9 cellular contexts compared by ENCODE assay signal in the genomic region with DNA sequence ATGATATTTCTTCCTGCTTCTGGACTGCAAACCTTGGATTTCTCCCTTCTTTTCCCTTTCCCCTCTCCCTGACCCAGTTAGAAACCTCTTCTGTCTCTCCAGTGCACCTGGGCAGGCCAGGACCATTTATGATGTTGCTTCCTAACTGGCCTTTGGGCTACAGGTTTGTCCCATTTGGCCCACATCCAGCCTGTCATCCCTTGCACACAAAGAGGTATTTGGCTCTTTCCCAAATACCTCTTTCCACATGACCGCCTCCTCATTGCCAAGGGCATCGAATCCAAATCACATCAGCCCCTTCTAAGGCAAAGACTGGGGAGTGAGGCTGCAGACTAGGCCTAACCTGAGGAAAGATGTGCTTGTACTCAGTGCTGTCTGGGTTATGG. TPM values are rescaled to one million over a fixed set of nuclear protein-coding genes. Genes with fewer than 3 reads are reported as not detected.
DNase-seq lines count a peak whose midpoint lies in the region; ATAC-seq, FAIRE-seq and TF ChIP-seq lines count a peak whose summit lies in the region.
"Had no signal": no experiment of that assay in that cellular context is flagged by ENCODE, and none has a peak within 500 bp of the region (broad histone marks: within the 10 kb centered on the region; RNA-seq: fewer than 3 reads in every experiment).

No MANE protein-coding gene starts in this region.

- H3K4me1 Mint-ChIP-seq in endothelial cell (ENCODE audit: unreplicated experiment): peaks cover 2% of the 10 kb centered on the region

- 48% methylated on average over 2 of the region's 2 CpGs for WGBS in K562 (ENCODE audit: insufficient coverage, low coverage, missing lambda C conversion rate)
- WGBS in GM23248 (ENCODE audit: low coverage in 1 of 2, low lambda C conversion rate in 2 of 2, missing lambda C conversion rate in 2 of 2), 2 experiments: 60 to 66% methylated on average over 2 of the region's 2 CpGs

- no peaks in the 10 kb centered on the region for H3K9me3 Mint-ChIP-seq in endothelial cell (ENCODE audit: unreplicated experiment)

- no peaks in the 10 kb centered on the region; a peak in 1 of 5 replicates for H3K27me3 ChIP-seq in K562 (ENCODE audit: control insufficient read depth in 2 of 2, insufficient read depth in 2 of 2, low read length in 2 of 2)
- no peaks in the 10 kb centered on the region for H3K27me3 ChIP-seq in parathyroid adenoma (ENCODE audit: control insufficient read depth, insufficient read depth, low read length)
- H3K27me3 ChIP-seq in GM23248 (replicated peaks; ENCODE audit: insufficient read depth): no peaks in the 10 kb centered on the region

- TF ChIP-seq RAD21 in K562 (CRISPR knock-in tag; conservative IDR thresholded peaks at IDR 0.05 in 1 of 2, IDR thresholded peaks at IDR 0.05 in 1 of 2): no peak

- H3K79me2 ChIP-seq in K562 (ENCODE audit: control insufficient read depth, insufficient read depth, low read length) (no peaks in the 10 kb centered on the region), parathyroid adenoma (peaks cover 2% of the 10 kb centered on the region), GM23248 (ENCODE audit: insufficient read depth) (no peaks in the 10 kb centered on the region)

- H3K36me3 Mint-ChIP-seq in endothelial cell (ENCODE audit: low read depth, unreplicated experiment): no peaks in the 10 kb centered on the region

- ATAC-seq in K562 (no peak), GM18511 (IDR thresholded peaks at IDR 0.05; ENCODE audit: unreplicated experiment) (no peak)

- CTCF ChIA-PET in K562 (lab: Yijun Ruan, JAX; ENCODE audit: low intra/inter-chr PET ratio): interaction anchor here (0.7 to 9.7 kb wide), 24 partner anchors 9 to 1474 kb away, joined by 3 to 204 read pairs (median 4); a partner anchor contains a TSS

- H3K4me3 ChIP-seq in K562 (no peak overlapping the region), parathyroid adenoma (ENCODE audit: low read depth, low read length) (no peak overlapping the region), GM23248 (no peak overlapping the region)

- H3K9me2 ChIP-seq in GM23248 (ENCODE audit: insufficient read depth): no peaks in the 10 kb centered on the region

- H3K9ac ChIP-seq in K562 (ENCODE audit: insufficient read depth in 1 of 2, low read depth in 2 of 2, low read length in 2 of 2) (peak overlapping the region in 1 of 2 experiments; percentile 38; a peak in 1 of 4 replicates), parathyroid adenoma (no peak overlapping the region), GM23248 (no peak overlapping the region)

- H3K27me3 Mint-ChIP-seq in endothelial cell (ENCODE audit: unreplicated experiment): peaks cover 7% of the 10 kb centered on the region

- H3K4me3 Mint-ChIP-seq in endothelial cell (ENCODE audit: unreplicated experiment): no peak overlapping the region

- in situ Hi-C loops in K562 (cut with MboI) (loop anchor here (25.0 kb wide), 1 partner anchor 1468 kb away; no protein-coding TSS in a partner anchor), GM23248 (cut with MboI) (no loop called here)

- H3K27ac ChIP-seq in K562 (ENCODE audit: extremely low read depth, low read depth, low read length) (peak overlapping the region; percentile 25; the same call in 1 of the 3 replicates), parathyroid adenoma (peak overlapping the region; percentile 58), GM23248 (no peak overlapping the region)

- H2AFZ ChIP-seq in K562 (ENCODE audit: low read depth, low read length): peak overlapping the region; percentile 73
- H2AFZ ChIP-seq in parathyroid adenoma: peak overlapping the region; percentile 75
- H2AFZ ChIP-seq in GM23248: no peak overlapping the region

- H3K4me1 ChIP-seq in K562 (replicated peaks in 1 of 2; ENCODE audit: control insufficient read depth in 2 of 2, insufficient read depth in 2 of 2, low read length in 2 of 2) (peaks cover 13 to 22% of the 10 kb centered on the region in 2 experiments), parathyroid adenoma (peaks cover 14% of the 10 kb centered on the region), GM23248 (ENCODE audit: insufficient read depth) (no peaks in the 10 kb centered on the region; the same call in 1 of the 2 replicates)

- no peak for FAIRE-seq in K562 (lab: Jason Lieb, UNC)

- H3K36me3 ChIP-seq in K562 (ENCODE audit: control insufficient read depth, insufficient read depth, low read length) (no peaks in the 10 kb centered on the region), parathyroid adenoma (ENCODE audit: control insufficient read depth, insufficient read depth, low read length) (no peaks in the 10 kb centered on the region), GM23248 (ENCODE audit: low read depth) (no peaks in the 10 kb centered on the region)

- H3K27ac Mint-ChIP-seq in endothelial cell (ENCODE audit: unreplicated experiment): no peak overlapping the region

- DNase-seq in NCI-H2107 treated with DMSO at 0.1 percent for 48 hours (lab: John Stamatoyannopoulos, UW; ENCODE audit: unreplicated experiment) (peak; percentile 33), NCI-H2107 (lab: John Stamatoyannopoulos, UW) (no peak), NCI-H2029 (lab: John Stamatoyannopoulos, UW) (peak; percentile 93), K562 (ENCODE audit: extremely low read depth in 1 of 4, low spot score in 3 of 4) (no peak), endothelial cell (ENCODE audit: low spot score) (no peak), GM23248 (no peak)

- no peaks in the 10 kb centered on the region for H3F3A ChIP-seq in GM23248 (ENCODE audit: insufficient read depth)

- H3K9me3 ChIP-seq in K562 (replicated peaks; ENCODE audit: control insufficient read depth, insufficient read depth, low read depth, low read length): no peaks in the 10 kb centered on the region
- H3K9me3 ChIP-seq in parathyroid adenoma (ENCODE audit: control insufficient read depth, low read length): no peaks in the 10 kb centered on the region
- no peaks in the 10 kb centered on the region for H3K9me3 ChIP-seq in GM23248 (ENCODE audit: low read depth)

- POLR2A ChIA-PET in K562 (lab: Yijun Ruan, JAX): interaction anchor here (0.6 to 2.5 kb wide), 5 partner anchors 10 to 153 kb away, joined by 3 to 14 read pairs (median 3); no protein-coding TSS in a partner anchor

- H4K20me1 ChIP-seq in K562 (replicated peaks; ENCODE audit: control insufficient read depth, insufficient read depth, low read length) (peaks cover 4% of the 10 kb centered on the region; the same call in 1 of the 2 replicates), GM23248 (ENCODE audit: insufficient read depth) (no peaks in the 10 kb centered on the region)

- TF ChIP-seq POLR2A in K562 (conservative IDR thresholded peaks at IDR 0.05): no peak

- H3K9me1 ChIP-seq in K562 (ENCODE audit: control insufficient read depth, insufficient read depth, low read length): peaks cover 3% of the 10 kb centered on the region

- BruUV-seq in K562 (replicated peaks; lab: Mats Ljungman, UMichigan): no TSS peak

- TF ChIP-seq EP300 in K562 (IDR thresholded peaks at IDR 0.05; ENCODE audit: low read length): no peak

- TF ChIP-seq CTCF in K562 (IDR thresholded peaks at IDR 0.05 in 2 of 3, conservative IDR thresholded peaks at IDR 0.05 in 1 of 3; ENCODE audit: insufficient read depth in 2 of 3, low read depth in 1 of 3, low read length in 3 of 3) (no peak), parathyroid adenoma (IDR thresholded peaks at IDR 0.05) (no peak), endothelial cell (IDR thresholded peaks at IDR 0.05; ENCODE audit: unreplicated experiment) (no peak)

- no peak overlapping the region for H3K4me2 ChIP-seq in K562 (ENCODE audit: insufficient read depth, low read length)
- H3K4me2 ChIP-seq in parathyroid adenoma (ENCODE audit: low read length): peak overlapping the region; percentile 29
- no peak overlapping the region for H3K4me2 ChIP-seq in GM23248 (ENCODE audit: unreplicated experiment)

- intact Hi-C loops in K562 (cut with micrococcal nuclease): loop anchor here (10.0 kb wide), 1 partner anchor 104 kb away; no protein-coding TSS in a partner anchor

RNA-seq across cellular contexts. Expression of a gene that starts 13.6 kb away (rescaled TPM):
- total RNA-seq in K562 (2011; cell fraction: chromatin; rRNA removed; ENCODE audit: low replicate concordance): 0.30 and 0.49 TPM in 2 replicates
- total RNA-seq in K562 (2011; cell fraction: nucleolus; rRNA removed): 0.13 TPM in 1 of 2 replicates, not detected in the other
- 0.37 TPM in 1 of 2 replicates, not detected in the other for total RNA-seq in K562 (2011; cell fraction: nucleoplasm; rRNA removed)
- total RNA-seq in K562 (2014; rRNA removed): 0.04 TPM in 1 of 2 replicates, not detected in the other
- not detected in 2 replicates for total RNA-seq in K562 (2014; rRNA removed; fragmentation: Illumina TruSeq; extraction: Trizol)
- 0.15 TPM in 1 of 2 replicates, not detected in the other for total RNA-seq in K562 (2015; rRNA removed; fragmentation: Illumina TruSeq; extraction: Trizol)
- 0.13 TPM in 1 of 2 replicates, not detected in the other for total RNA-seq in K562 (2021)
- 0.04 TPM in 1 of 2 replicates, not detected in the other for polyA plus RNA-seq in K562 (2011; rRNA removed)
- 0.04 and 0.06 TPM in 2 replicates for polyA plus RNA-seq in K562 (2011; cell fraction: cytosol; rRNA removed)
- 0.15 and 0.44 TPM in 2 replicates for polyA plus RNA-seq in K562 (2011; cell fraction: nucleus; rRNA removed)
- polyA plus RNA-seq in K562 (2012): 0.17 and 0.42 TPM in 2 replicates
- polyA plus RNA-seq in K562 (2014; fragmentation: Illumina TruSeq; extraction: Trizol): not detected in 2 replicates
- polyA plus RNA-seq in K562 (2014; fragmentation: Nextera tagmentation; extraction: Ambion mirVana): not detected
- 0.09 TPM in 1 of 2 replicates, not detected in the other for polyA plus RNA-seq in K562 (2014; rRNA removed)
- polyA minus RNA-seq in K562 (2011; rRNA and poly(A)+ RNA removed): 0.03 TPM in 1 of 2 replicates, not detected in the other
- polyA minus RNA-seq in K562 (2011; cell fraction: cytosol; rRNA and poly(A)+ RNA removed): not detected in 2 replicates
- 0.33 TPM in 1 of 2 replicates, not detected in the other for polyA minus RNA-seq in K562 (2011; cell fraction: nucleus; rRNA and poly(A)+ RNA removed)
- 0.10 TPM for total RNA-seq in endothelial cell (ENCODE audit: unreplicated experiment)
- total RNA-seq in GM23248 (2014; rRNA removed; shearing (Covaris generic)): not detected in 2 replicates
- not detected in 2 replicates for polyA plus RNA-seq in GM23248 (2016; fragmentation: Nextera tagmentation; extraction: Ambion mirVana)
- total RNA-seq: fibroblast of lung had no signal
- polyA plus RNA-seq: fibroblast of lung had no signal

RNA-seq across cellular contexts. Expression of a gene that starts 33.1 kb away (rescaled TPM):
- total RNA-seq in K562 (2011; cell fraction: chromatin; rRNA removed; ENCODE audit: low replicate concordance): 102 and 218 TPM in 2 replicates
- total RNA-seq in K562 (2011; cell fraction: nucleolus; rRNA removed): 162 and 195 TPM in 2 replicates
- 126 and 134 TPM in 2 replicates for total RNA-seq in K562 (2011; cell fraction: nucleoplasm; rRNA removed)
- total RNA-seq in K562 (2014; rRNA removed) (118 and 148 TPM in 2 replicates), K562 (2014; rRNA removed; fragmentation: Illumina TruSeq; extraction: Trizol) (98.3 and 112 TPM in 2 replicates), K562 (2015; rRNA removed; fragmentation: Illumina TruSeq; extraction: Trizol) (114 and 122 TPM in 2 replicates), K562 (2021) (153 and 161 TPM in 2 replicates), endothelial cell (ENCODE audit: unreplicated experiment) (304 TPM)
- polyA plus RNA-seq in K562 (2011; rRNA removed) (135 and 137 TPM in 2 replicates), K562 (2014; fragmentation: Illumina TruSeq; extraction: Trizol) (125 and 128 TPM in 2 replicates), K562 (2014; fragmentation: Nextera tagmentation; extraction: Ambion mirVana) (10 to 100 TPM in 1 of 2 experiments, 1 to 10 TPM in 1; 7.9 to 14.1 TPM), K562 (2014; rRNA removed) (102 and 116 TPM in 2 replicates), GM23248 (2016; fragmentation: Nextera tagmentation; extraction: Ambion mirVana) (370 and 395 TPM in 2 replicates)
- polyA plus RNA-seq in K562 (2011; cell fraction: cytosol; rRNA removed): 156 and 157 TPM in 2 replicates
- 338 and 345 TPM in 2 replicates for polyA plus RNA-seq in K562 (2011; cell fraction: nucleus; rRNA removed)
- 148 and 189 TPM in 2 replicates for polyA plus RNA-seq in K562 (2012)
- polyA minus RNA-seq in K562 (2011; rRNA and poly(A)+ RNA removed): 101 and 125 TPM in 2 replicates
- 65.4 and 66.7 TPM in 2 replicates for polyA minus RNA-seq in K562 (2011; cell fraction: cytosol; rRNA and poly(A)+ RNA removed)
- 139 and 166 TPM in 2 replicates for polyA minus RNA-seq in K562 (2011; cell fraction: nucleus; rRNA and poly(A)+ RNA removed)
- 418 and 473 TPM in 2 replicates for total RNA-seq in GM23248 (2014; rRNA removed; shearing (Covaris generic))

Comparison
In these comparisons a context has a peak if more than half of its experiments do, and no peak if none do; other contexts are left out.
1. DNase-seq: peak in NCI-H2107 treated with DMSO at 0.1 percent for 48 hours (single experiment) and NCI-H2029 (single experiment); none in NCI-H2107 (single experiment), K562 (0 of 4), endothelial cell (single experiment) and GM23248 (single experiment).